Comparison of ENCODE assay signal across 2 cellular contexts in genomic region chr12:75982974-75983660, GRCh38.
TF ChIP-seq lines count a peak whose summit lies in the region.

No MANE protein-coding gene starts in this region.

TF ChIP-seq in liver, 16 proteins besides CTCF, POLR2A, EP300 and RAD21 (continued from another document):
- TF ChIP-seq, protein P1, sequence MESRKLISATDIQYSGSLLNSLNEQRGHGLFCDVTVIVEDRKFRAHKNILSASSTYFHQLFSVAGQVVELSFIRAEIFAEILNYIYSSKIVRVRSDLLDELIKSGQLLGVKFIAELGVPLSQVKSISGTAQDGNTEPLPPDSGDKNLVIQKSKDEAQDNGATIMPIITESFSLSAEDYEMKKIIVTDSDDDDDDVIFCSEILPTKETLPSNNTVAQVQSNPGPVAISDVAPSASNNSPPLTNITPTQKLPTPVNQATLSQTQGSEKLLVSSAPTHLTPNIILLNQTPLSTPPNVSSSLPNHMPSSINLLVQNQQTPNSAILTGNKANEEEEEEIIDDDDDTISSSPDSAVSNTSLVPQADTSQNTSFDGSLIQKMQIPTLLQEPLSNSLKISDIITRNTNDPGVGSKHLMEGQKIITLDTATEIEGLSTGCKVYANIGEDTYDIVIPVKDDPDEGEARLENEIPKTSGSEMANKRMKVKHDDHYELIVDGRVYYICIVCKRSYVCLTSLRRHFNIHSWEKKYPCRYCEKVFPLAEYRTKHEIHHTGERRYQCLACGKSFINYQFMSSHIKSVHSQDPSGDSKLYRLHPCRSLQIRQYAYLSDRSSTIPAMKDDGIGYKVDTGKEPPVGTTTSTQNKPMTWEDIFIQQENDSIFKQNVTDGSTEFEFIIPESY (IDR thresholded peaks at IDR 0.05): no peak
- TF ChIP-seq SP1 (IDR thresholded peaks at IDR 0.05): no peak

TF ChIP-seq in HepG2, 621 proteins besides CTCF, POLR2A, EP300 and RAD21 (continued from another document):
- TF ChIP-seq ZBTB34 (CRISPR knock-in tag; IDR thresholded peaks at IDR 0.05): no peak
- no peak for TF ChIP-seq ZNF781 (CRISPR knock-in tag; IDR thresholded peaks at IDR 0.05; ENCODE audit: borderline replicate concordance, not compliant biosample characterization)
- no peak for TF ChIP-seq ZFP90 (CRISPR knock-in tag; IDR thresholded peaks at IDR 0.05; ENCODE audit: borderline replicate concordance)
- TF ChIP-seq, protein P2, sequence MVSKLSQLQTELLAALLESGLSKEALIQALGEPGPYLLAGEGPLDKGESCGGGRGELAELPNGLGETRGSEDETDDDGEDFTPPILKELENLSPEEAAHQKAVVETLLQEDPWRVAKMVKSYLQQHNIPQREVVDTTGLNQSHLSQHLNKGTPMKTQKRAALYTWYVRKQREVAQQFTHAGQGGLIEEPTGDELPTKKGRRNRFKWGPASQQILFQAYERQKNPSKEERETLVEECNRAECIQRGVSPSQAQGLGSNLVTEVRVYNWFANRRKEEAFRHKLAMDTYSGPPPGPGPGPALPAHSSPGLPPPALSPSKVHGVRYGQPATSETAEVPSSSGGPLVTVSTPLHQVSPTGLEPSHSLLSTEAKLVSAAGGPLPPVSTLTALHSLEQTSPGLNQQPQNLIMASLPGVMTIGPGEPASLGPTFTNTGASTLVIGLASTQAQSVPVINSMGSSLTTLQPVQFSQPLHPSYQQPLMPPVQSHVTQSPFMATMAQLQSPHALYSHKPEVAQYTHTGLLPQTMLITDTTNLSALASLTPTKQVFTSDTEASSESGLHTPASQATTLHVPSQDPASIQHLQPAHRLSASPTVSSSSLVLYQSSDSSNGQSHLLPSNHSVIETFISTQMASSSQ (IDR thresholded peaks at IDR 0.05; ENCODE audit: low read depth): no peak
- TF ChIP-seq, protein P2 (CRISPR knock-in tag; IDR thresholded peaks at IDR 0.05; ENCODE audit: borderline replicate concordance): no peak
- no peak for TF ChIP-seq ZMYM2 (CRISPR knock-in tag; IDR thresholded peaks at IDR 0.05)
- TF ChIP-seq ZNF713 (CRISPR knock-in tag; IDR thresholded peaks at IDR 0.05): no peak
- TF ChIP-seq MED1 (CRISPR knock-in tag; IDR thresholded peaks at IDR 0.05): no peak
- no peak for TF ChIP-seq ZNF720 (CRISPR knock-in tag; IDR thresholded peaks at IDR 0.05)
- no peak for TF ChIP-seq ARID4A (CRISPR knock-in tag; IDR thresholded peaks at IDR 0.05; ENCODE audit: borderline replicate concordance)
- TF ChIP-seq ZNF44 (CRISPR knock-in tag; IDR thresholded peaks at IDR 0.05): no peak
- no peak for TF ChIP-seq ZNF775 (CRISPR knock-in tag; IDR thresholded peaks at IDR 0.05; ENCODE audit: borderline replicate concordance)
- TF ChIP-seq ISX (CRISPR knock-in tag; conservative IDR thresholded peaks at IDR 0.05): no peak
- TF ChIP-seq MTF1 (CRISPR knock-in tag; IDR thresholded peaks at IDR 0.05): no peak
